ENCODE assay signal across 8 cellular contexts in the genomic region with DNA sequence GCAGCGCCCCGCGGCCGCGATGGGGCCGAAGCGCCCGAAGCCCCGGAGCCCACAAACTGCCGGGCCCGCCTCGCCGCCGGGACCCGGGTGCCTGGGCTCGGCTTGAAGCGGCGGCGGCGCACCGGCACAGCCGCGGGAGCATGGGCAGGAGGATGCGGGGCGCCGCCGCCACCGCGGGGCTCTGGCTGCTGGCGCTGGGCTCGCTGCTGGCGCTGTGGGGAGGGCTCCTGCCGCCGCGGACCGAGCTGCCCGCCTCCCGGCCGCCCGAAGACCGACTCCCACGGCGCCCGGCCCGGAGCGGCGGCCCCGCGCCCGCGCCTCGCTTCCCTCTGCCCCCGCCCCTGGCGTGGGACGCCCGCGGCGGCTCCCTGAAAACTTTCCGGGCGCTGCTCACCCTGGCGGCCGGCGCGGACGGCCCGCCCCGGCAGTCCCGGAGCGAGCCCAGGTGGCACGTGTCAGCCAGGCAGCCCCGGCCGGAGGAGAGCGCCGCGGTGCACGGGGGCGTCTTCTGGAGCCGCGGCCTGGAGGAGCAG. TPM values are rescaled to one million over a fixed set of nuclear protein-coding genes. Genes with fewer than 3 reads are reported as not detected.
A peak's percentile ranks its signal among the peaks of the same experiment; 100 is the strongest.
DNase-seq lines count a peak whose midpoint lies in the region; ATAC-seq lines count a peak whose summit lies in the region.

No MANE protein-coding gene starts in this region.

- peaks cover 27% of the 10 kb centered on the region for H3K4me1 ChIP-seq in neuron (ENCODE audit: insufficient read depth, low read length)

- no peaks in the 10 kb centered on the region for H3K9me3 Mint-ChIP-seq in activated naive CD4-positive, alpha-beta T cell treated with anti-CD3 and anti-CD28 coated beads, Interleukin-2, amount 50 U/mL, for 72 hours

- H3K27me3 ChIP-seq in neuron (ENCODE audit: insufficient read depth, low read length): no peaks in the 10 kb centered on the region

- ATAC-seq in activated naive CD4-positive, alpha-beta T cell treated with anti-CD3 and anti-CD28 coated beads, Interleukin-2, amount 50 U/mL, for 72 hours: peak; percentile 55 to 67
- ATAC-seq in HG02759 (IDR thresholded peaks at IDR 0.05; ENCODE audit: unreplicated experiment) (peak; percentile 51), esophagus mucosa (peak; percentile 55)

- H2AFZ ChIP-seq in neuron (ENCODE audit: low read depth, low read length): peak overlapping the region; percentile 2

- H3K9me3 ChIP-seq in neuron (ENCODE audit: low read length): no peaks in the 10 kb centered on the region

- H3K36me3 ChIP-seq in neuron (ENCODE audit: insufficient read depth, low read length): peaks cover 4% of the 10 kb centered on the region

- H3K4me3 ChIP-seq in neuron (ENCODE audit: low read length): peak overlapping the region; percentile 82

- peaks cover 0 to 6% of the 10 kb centered on the region in 2 donors for H3K36me3 Mint-ChIP-seq in activated naive CD4-positive, alpha-beta T cell treated with anti-CD3 and anti-CD28 coated beads, Interleukin-2, amount 50 U/mL, for 72 hours

- H3K27ac Mint-ChIP-seq in activated naive CD4-positive, alpha-beta T cell treated with anti-CD3 and anti-CD28 coated beads, Interleukin-2, amount 50 U/mL, for 72 hours: no peak overlapping the region

- peak in 1 of 2 donors; percentile 18 for DNase-seq in activated naive CD4-positive, alpha-beta T cell treated with anti-CD3 and anti-CD28 coated beads, Interleukin-2, amount 50 U/mL, for 72 hours (ENCODE audit: low spot score in 2 of 2)
- DNase-seq in activated naive CD4-positive, alpha-beta T cell treated with Interleukin-2 at 50 U/mL for 16 hours: no peak
- peak; percentile 51 for DNase-seq in RPMI8226
- no peak for DNase-seq in cerebellum (ENCODE audit: low spot score)
- DNase-seq in GF-D8 (lab: John Stamatoyannopoulos, UW): no peak

RNA-seq across cellular contexts. Expression of a gene that starts 0.3 kb away (rescaled TPM):
- under 1 TPM in 1 of 2 donors, not detected in 1; 0.91 TPM for total RNA-seq in activated naive CD4-positive, alpha-beta T cell treated with anti-CD3 and anti-CD28 coated beads, Interleukin-2, amount 50 U/mL, for 72 hours
- 5.6 TPM for total RNA-seq in esophagus mucosa
- total RNA-seq in cerebellum: 17.2 TPM

RNA-seq across cellular contexts. Expression of a gene that starts 44.0 kb away (rescaled TPM):
- 10 to 100 TPM; 17.5 to 34.9 TPM for total RNA-seq in activated naive CD4-positive, alpha-beta T cell treated with anti-CD3 and anti-CD28 coated beads, Interleukin-2, amount 50 U/mL, for 72 hours
- total RNA-seq in esophagus mucosa (22.7 TPM), cerebellum (19.9 TPM)
